Comparison of ENCODE assay signal across 13 cellular contexts in the genomic region with DNA sequence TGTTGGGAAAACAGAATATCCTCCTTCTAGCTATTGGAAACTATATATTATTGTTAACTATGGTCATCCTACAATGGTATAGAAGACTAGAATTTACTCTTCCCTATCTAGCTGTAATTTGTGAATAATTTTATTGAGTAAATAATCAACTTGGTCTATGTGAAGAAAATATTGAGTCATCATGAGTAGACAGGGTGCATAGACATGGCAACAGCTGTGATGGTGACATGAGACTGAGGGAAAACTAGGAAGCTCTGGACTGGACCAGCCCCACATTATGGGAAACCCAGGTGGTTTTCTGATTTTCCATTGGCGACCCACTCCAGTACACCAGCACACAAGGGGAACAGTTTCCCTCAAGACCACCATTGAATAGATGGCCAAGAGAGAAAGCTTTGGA.
DNase-seq lines count a peak whose midpoint lies in the region; ATAC-seq and FAIRE-seq lines count a peak whose summit lies in the region.
"Had no signal": no experiment of that assay in that cellular context is flagged by ENCODE, and none has a peak within 500 bp of the region (broad histone marks: within the 10 kb centered on the region; RNA-seq: fewer than 3 reads in every experiment).

No MANE protein-coding gene starts in this region.

- H3K9me3 ChIP-seq in GM23248 (ENCODE audit: low read depth) (no peaks in the 10 kb centered on the region), aorta (ENCODE audit: control insufficient read depth, low read length) (no peaks in the 10 kb centered on the region)

- in situ Hi-C loops in GM23248 (cut with MboI): no loop called here

- ATAC-seq in aorta (ENCODE audit: low FRiP score): no peak
- ATAC-seq: CD8-positive, alpha-beta T cell had no signal

- DNase-seq in GM23248 (peak; percentile 30), RCC 7860 (ENCODE audit: low spot score) (peak; percentile 65), kidney glomerular epithelial cell (lab: John Stamatoyannopoulos, UW) (peak; percentile 68), NCI-H2029 treated with DMSO at 0.1 percent for 48 hours (lab: John Stamatoyannopoulos, UW) (no peak), aorta (no peak), cerebellum (ENCODE audit: low spot score) (no peak), UCSD-AML1 (lab: John Stamatoyannopoulos, UW; ENCODE audit: unreplicated experiment) (no peak)
- DNase-seq: CD8-positive, alpha-beta T cell; COR-L47; DND-41; GDM1 had no signal

- 96 to 100% methylated on average over 1 of the region's 1 CpG for WGBS in GM23248 (ENCODE audit: low coverage in 1 of 2, low lambda C conversion rate in 2 of 2, missing lambda C conversion rate in 2 of 2), 2 experiments
- WGBS in aorta, 2 donors: 98 to 100% methylated on average over 1 of the region's 1 CpG

- H3K27ac ChIP-seq in GM23248 (no peak overlapping the region), aorta (ENCODE audit: low read depth in 1 of 2, low read length in 2 of 2) (no peak overlapping the region)

- H3K9me2 ChIP-seq in GM23248 (ENCODE audit: insufficient read depth): no peaks in the 10 kb centered on the region

- no peaks in the 10 kb centered on the region for H3K79me2 ChIP-seq in GM23248 (ENCODE audit: insufficient read depth)

- H3K4me3 ChIP-seq in GM23248: no peak overlapping the region
- H3K4me3 ChIP-seq in aorta (ENCODE audit: low read length in 2 of 2): no peak overlapping the region

- no peak overlapping the region for H3K9ac ChIP-seq in GM23248

- H3K4me1 ChIP-seq in GM23248 (ENCODE audit: insufficient read depth): peaks cover 21% of the 10 kb centered on the region
- H3K4me1 ChIP-seq in aorta (ENCODE audit: control insufficient read depth in 1 of 2, insufficient read depth in 2 of 2, low read length in 2 of 2): no peaks in the 10 kb centered on the region

- H3K27me3 ChIP-seq in GM23248 (replicated peaks; ENCODE audit: insufficient read depth) (no peaks in the 10 kb centered on the region), aorta (ENCODE audit: control insufficient read depth in 1 of 2, insufficient read depth in 2 of 2, low read length in 1 of 2) (no peaks in the 10 kb centered on the region)

- no peak overlapping the region for H3K4me2 ChIP-seq in GM23248 (ENCODE audit: unreplicated experiment)

- intact Hi-C loops in aorta (cut with DNase I): no loop called here

- H4K20me1 ChIP-seq in GM23248 (ENCODE audit: insufficient read depth): no peaks in the 10 kb centered on the region

- FAIRE-seq in RCC 7860 (lab: Jason Lieb, UNC): peak; percentile 82
- FAIRE-seq: GM12892, GM19239 had no signal

- H3K36me3 ChIP-seq in GM23248 (ENCODE audit: low read depth): no peaks in the 10 kb centered on the region
- H3K36me3 ChIP-seq in aorta (ENCODE audit: control insufficient read depth in 1 of 2, insufficient read depth in 2 of 2, low read length in 1 of 2): no peaks in the 10 kb centered on the region

- no peaks in the 10 kb centered on the region for H3F3A ChIP-seq in GM23248 (ENCODE audit: insufficient read depth)

- H2AFZ ChIP-seq in GM23248: no peak overlapping the region

Comparison
In these comparisons a context has a peak if more than half of its experiments do, and no peak if none do; other contexts are left out.
1. DNase-seq: peak in GM23248 (single experiment), RCC 7860 (single experiment) and kidney glomerular epithelial cell (single experiment); none in NCI-H2029 treated with DMSO at 0.1 percent for 48 hours (single experiment), aorta (0 of 2), cerebellum (single experiment) and UCSD-AML1 (single experiment).